In the genomic region with DNA sequence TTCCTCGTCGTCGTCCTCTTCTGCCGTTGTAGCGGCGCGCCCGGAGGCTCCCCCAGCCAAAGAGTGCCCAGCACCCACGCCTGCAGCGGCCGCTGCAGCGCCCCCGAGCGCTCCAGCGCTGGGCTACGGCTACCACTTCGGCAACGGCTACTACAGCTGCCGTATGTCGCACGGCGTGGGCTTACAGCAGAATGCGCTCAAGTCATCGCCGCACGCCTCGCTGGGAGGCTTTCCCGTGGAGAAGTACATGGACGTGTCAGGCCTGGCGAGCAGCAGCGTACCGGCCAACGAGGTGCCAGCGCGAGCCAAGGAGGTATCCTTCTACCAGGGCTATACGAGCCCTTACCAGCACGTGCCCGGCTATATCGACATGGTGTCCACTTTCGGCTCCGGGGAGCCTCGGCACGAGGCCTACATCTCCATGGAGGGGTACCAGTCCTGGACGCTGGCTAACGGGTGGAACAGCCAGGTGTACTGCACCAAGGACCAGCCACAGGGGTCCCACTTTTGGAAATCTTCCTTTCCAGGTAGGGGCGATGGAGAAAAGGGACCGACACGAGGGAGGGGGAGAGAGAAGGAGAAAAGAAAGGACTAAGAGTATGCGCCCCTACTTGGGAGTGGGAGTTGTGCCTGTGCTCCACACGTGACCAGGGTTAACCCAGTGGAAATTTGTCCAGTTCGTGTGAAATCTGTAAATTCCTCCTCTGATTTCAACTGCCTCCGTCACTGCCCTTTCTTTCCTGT, we compare ENCODE assay signal across 10 cellular contexts.
DNase-seq lines count a peak whose midpoint lies in the region; ATAC-seq and FAIRE-seq lines count a peak whose summit lies in the region.
"Had no signal": no experiment of that assay in that cellular context is flagged by ENCODE, and none has a peak within 500 bp of the region (broad histone marks: within the 10 kb centered on the region; RNA-seq: fewer than 3 reads in every experiment).

No MANE protein-coding gene starts in this region.

- H3K27me3 ChIP-seq in iPS-15b (ENCODE audit: control insufficient read depth, insufficient read depth, low read length) (peaks cover 91% of the 10 kb centered on the region), subcutaneous abdominal adipose tissue (ENCODE audit: control insufficient read depth in 5 of 5, insufficient read depth in 4 of 5, low read length in 5 of 5) (peaks cover 80 to 95% (median 85%) of the 10 kb centered on the region in 5 donors)

- ATAC-seq in GM18858 (IDR thresholded peaks at IDR 0.05; ENCODE audit: unreplicated experiment) (no peak), GM21515 (IDR thresholded peaks at IDR 0.05; ENCODE audit: unreplicated experiment) (no peak)

- H3K4me1 ChIP-seq in iPS-15b (ENCODE audit: control insufficient read depth, insufficient read depth, low read length) (peaks cover 3% of the 10 kb centered on the region), subcutaneous abdominal adipose tissue (ENCODE audit: control insufficient read depth in 5 of 5, insufficient read depth in 5 of 5, low read length in 5 of 5) (peaks cover 2 to 40% (median 34%) of the 10 kb centered on the region in 5 donors)

- H3K9ac ChIP-seq in iPS-15b (ENCODE audit: low read depth, low read length) (no peak overlapping the region), subcutaneous abdominal adipose tissue (ENCODE audit: low read length in 5 of 5) (no peak overlapping the region)

- H3K9me3 ChIP-seq in iPS-15b (ENCODE audit: control insufficient read depth, insufficient read depth, low read length) = no peaks in the 10 kb centered on the region
- H3K9me3 ChIP-seq in subcutaneous abdominal adipose tissue (ENCODE audit: control insufficient read depth in 5 of 5, low read length in 5 of 5) = peaks cover 0 to 2% (median 0%) of the 10 kb centered on the region in 5 donors

- no peaks in the 10 kb centered on the region for H3K36me3 ChIP-seq in iPS-15b (ENCODE audit: control insufficient read depth, insufficient read depth, low read length)
- H3K36me3 ChIP-seq in subcutaneous abdominal adipose tissue (ENCODE audit: control insufficient read depth in 5 of 5, insufficient read depth in 5 of 5, low read length in 5 of 5) = no peaks in the 10 kb centered on the region

- no peak overlapping the region for H3K27ac ChIP-seq in subcutaneous abdominal adipose tissue (ENCODE audit: low read depth, low read length)

- DNase-seq in activated effector memory CD4-positive, alpha-beta T cell treated with anti-CD3 and anti-CD28 coated beads, Interleukin-2, amount 50 U/mL, for 16 hours = peak; percentile 61
- no peak for DNase-seq in activated effector memory CD4-positive, alpha-beta T cell treated with Interleukin-2 at 50 U/mL for 16 hours
- peak; percentile 55 for DNase-seq in NCI-H2171 treated with DMSO at 0.1 percent for 48 hours (lab: John Stamatoyannopoulos, UW)
- no peak for DNase-seq in urothelium cell line (ENCODE audit: low spot score)
- DNase-seq: amniotic stem cell, NCI-H2081 treated with DMSO at 0.1 percent for 48 hours had no signal

- H3K4me3 ChIP-seq in iPS-15b (ENCODE audit: low read depth, low read length) = peak overlapping the region; percentile 46
- H3K4me3 ChIP-seq in subcutaneous abdominal adipose tissue (ENCODE audit: low read depth in 1 of 5, low read length in 5 of 5) = peak overlapping the region in 4 of 5 donors; percentile 32 to 64 (median 44)

- no peak for FAIRE-seq in urothelium cell line (lab: Jason Lieb, UNC)

Comparison
In these comparisons a context has a peak if more than half of its experiments do, and no peak if none do; other contexts are left out.
1. DNase-seq: peak in activated effector memory CD4-positive, alpha-beta T cell treated with anti-CD3 and anti-CD28 coated beads, Interleukin-2, amount 50 U/mL, for 16 hours (single experiment) and NCI-H2171 treated with DMSO at 0.1 percent for 48 hours (single experiment); none in activated effector memory CD4-positive, alpha-beta T cell treated with Interleukin-2 at 50 U/mL for 16 hours (single experiment) and urothelium cell line (single experiment).